Comparison of ENCODE assay signal across 27 cellular contexts in genomic region chr2:232021881-232022280, GRCh38.
"Had no signal": no experiment of that assay in that cellular context is flagged by ENCODE, and none has a peak within 500 bp of the region (broad histone marks: within the 10 kb centered on the region; RNA-seq: fewer than 3 reads in every experiment).

No MANE protein-coding gene starts in this region.

- H3K27ac Mint-ChIP-seq: natural killer cell; nephron; neural progenitor cell; progenitor cell of endocrine pancreas; stimulated activated memory B cell treated with anti-CD40 and anti-IgM and Interleukin-4, amounts not matched to agents 10 μg/mL and 1 μg/mL and 100 μg/mL, for 72 hours; stimulated activated naive CD8-positive, alpha-beta T cell treated with anti-CD3 and anti-CD28 coated beads, Interleukin-15, amount 100 ng/mL, for 72 hours; type B pancreatic cell had no signal

- H3K4me3 Mint-ChIP-seq: natural killer cell; nephron; neural progenitor cell; stimulated activated memory B cell treated with anti-CD40 and anti-IgM and Interleukin-4, amounts not matched to agents 10 μg/mL and 1 μg/mL and 100 μg/mL, for 72 hours; stimulated activated naive CD8-positive, alpha-beta T cell treated with anti-CD3 and anti-CD28 coated beads, Interleukin-15, amount 100 ng/mL, for 72 hours; type B pancreatic cell had no signal

- DNase-seq: natural killer cell; occipital lobe; ovary; posterior cingulate gyrus; psoas muscle; right cardiac atrium; right lobe of liver; sigmoid colon; small intestine; stimulated activated CD4-positive, alpha-beta T cell treated with anti-CD3 and anti-CD28 coated beads, Interleukin-15, amount 100 ng/mL, for 24 hours; stimulated activated CD4-positive, alpha-beta T cell treated with anti-CD3 and anti-CD28 coated beads, Interleukin-2, amount 100 ng/mL, for 24 hours; stimulated activated CD4-positive, alpha-beta T cell treated with anti-CD3 and anti-CD28 coated beads, Interleukin-2, amount 100 ng/mL, for 48 hours; stimulated activated CD4-positive, alpha-beta T cell treated with anti-CD3 and anti-CD28 coated beads, Interleukin-4, amount 100 ng/mL, for 24 hours; stimulated activated naive CD4-positive, alpha-beta T cell; stimulated activated naive CD8-positive, alpha-beta T cell treated with anti-CD3 and anti-CD28 coated beads, Interleukin-15, amount 100 ng/mL, for 72 hours; stimulated activated naive CD8-positive, alpha-beta T cell treated with anti-CD3 and anti-CD28 coated beads, Interleukin-15, Interleukin-2, amounts not matched to agents 100 U/mL and 50 U/mL, for 24 hours; substantia nigra; testis; tibial artery; transverse colon; upper lobe of right lung; uterus had no signal

- H3K27me3 Mint-ChIP-seq: progenitor cell of endocrine pancreas; stimulated activated memory B cell treated with anti-CD40 and anti-IgM and Interleukin-4, amounts not matched to agents 10 μg/mL and 1 μg/mL and 100 μg/mL, for 72 hours; stimulated activated naive CD8-positive, alpha-beta T cell treated with anti-CD3 and anti-CD28 coated beads, Interleukin-15, amount 100 ng/mL, for 72 hours; type B pancreatic cell had no signal

- H3K9me3 Mint-ChIP-seq: natural killer cell; nephron; neural progenitor cell; stimulated activated memory B cell treated with anti-CD40 and anti-IgM and Interleukin-4, amounts not matched to agents 10 μg/mL and 1 μg/mL and 100 μg/mL, for 72 hours; stimulated activated naive CD8-positive, alpha-beta T cell treated with anti-CD3 and anti-CD28 coated beads, Interleukin-15, amount 100 ng/mL, for 72 hours; type B pancreatic cell had no signal

- H3K36me3 Mint-ChIP-seq: natural killer cell had no signal

- ATAC-seq: natural killer cell; psoas muscle; right lobe of liver; stimulated activated memory B cell treated with anti-CD40 and anti-IgM and Interleukin-4, amounts not matched to agents 10 μg/mL and 1 μg/mL and 100 μg/mL, for 72 hours; stimulated activated naive CD8-positive, alpha-beta T cell treated with anti-CD3 and anti-CD28 coated beads, Interleukin-15, amount 100 ng/mL, for 72 hours; stimulated activated naive CD8-positive, alpha-beta T cell treated with anti-CD3 and anti-CD28 coated beads, Interleukin-15, Interleukin-2, amounts not matched to agents 100 U/mL and 50 U/mL, for 24 hours; upper lobe of right lung had no signal

- H3K4me1 Mint-ChIP-seq: neural progenitor cell had no signal
